23 cellular contexts compared by ENCODE assay signal in the genomic region with DNA sequence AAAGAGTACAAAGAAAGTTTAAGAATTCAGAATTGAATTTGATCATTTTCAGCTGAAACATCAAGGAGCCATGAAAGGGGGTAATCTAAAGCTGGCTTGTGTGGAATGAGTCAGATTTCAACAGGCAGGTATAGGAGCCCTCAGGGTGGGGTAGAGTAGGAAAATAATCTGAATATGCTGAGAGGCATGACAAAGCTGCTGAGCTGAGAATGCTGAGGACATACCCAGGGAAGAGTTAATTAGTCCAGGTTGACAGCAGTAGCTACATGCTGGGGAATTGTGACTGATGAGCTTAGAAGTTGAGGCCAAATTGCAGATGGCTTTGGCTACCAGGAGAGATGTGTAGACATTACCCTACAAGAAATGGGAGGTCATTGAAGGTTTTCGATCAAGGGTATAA.
"Had no signal": no experiment of that assay in that cellular context is flagged by ENCODE, and none has a peak within 500 bp of the region (broad histone marks: within the 10 kb centered on the region; RNA-seq: fewer than 3 reads in every experiment).

No MANE protein-coding gene starts in this region.

- ATAC-seq: activated CD8-positive, alpha-beta T cell treated with anti-CD3 and anti-CD28 coated beads, Interleukin-2, amount 10 ng/mL, durations not matched to agents 7 days and 5 days; K562; Panc1 had no signal

- H3K4me3 ChIP-seq: ascending aorta, K562, SJCRH30, SK-N-MC had no signal

- H3K4me1 ChIP-seq: ascending aorta, SJCRH30 had no signal

- H3K27ac ChIP-seq: ascending aorta, SJCRH30, SK-N-MC, WERI-Rb-1 had no signal

- DNase-seq: activated CD4-positive, alpha-beta T cell treated with anti-CD3 and anti-CD28 coated beads, Interleukin-2, amount 10 ng/mL, durations not matched to agents 24 days and 14 days; activated CD4-positive, alpha-beta T cell treated with anti-CD3 and anti-CD28 coated beads, Interleukin-2, amount 50 U/mL, for 4 hours; activated CD4-positive, CD25-positive, alpha-beta regulatory T cell; activated CD8-positive, alpha-beta T cell treated with anti-CD3 and anti-CD28 coated beads, Interleukin-2, amount 10 ng/mL, durations not matched to agents 7 days and 5 days; activated gamma-delta T cell; activated naive CD4-positive, alpha-beta T cell treated with Interleukin-2 at 50 U/mL for 16 hours; activated naive CD8-positive, alpha-beta T cell treated with anti-CD3 and anti-CD28 coated beads, Interleukin-2, amount 10 ng/mL, durations not matched to agents 7 days and 5 days; activated T-cell treated with anti-CD3 and anti-CD28 coated beads, Interleukin-2, amount 50 U/mL, for 24 hours; amygdala; NCI-H1092 treated with DMSO at 0.1 percent for 48 hours; NCI-H1417; NCI-H187 treated with DMSO at 0.1 percent for 48 hours; NCI-H2081; NCI-H2171 treated with DMSO at 0.1 percent for 48 hours; NCI-H2227 treated with DMSO at 0.1 percent for 48 hours; SHP77; SJCRH30; T1000; WERI-Rb-1 had no signal

- H3K9me3 ChIP-seq: ascending aorta, SJCRH30 had no signal

- H3K27me3 ChIP-seq: ascending aorta, SJCRH30 had no signal

- H3K36me3 ChIP-seq: ascending aorta, SJCRH30, WERI-Rb-1 had no signal
